Comparison of ENCODE assay signal across 10 cellular contexts in the genomic region with DNA sequence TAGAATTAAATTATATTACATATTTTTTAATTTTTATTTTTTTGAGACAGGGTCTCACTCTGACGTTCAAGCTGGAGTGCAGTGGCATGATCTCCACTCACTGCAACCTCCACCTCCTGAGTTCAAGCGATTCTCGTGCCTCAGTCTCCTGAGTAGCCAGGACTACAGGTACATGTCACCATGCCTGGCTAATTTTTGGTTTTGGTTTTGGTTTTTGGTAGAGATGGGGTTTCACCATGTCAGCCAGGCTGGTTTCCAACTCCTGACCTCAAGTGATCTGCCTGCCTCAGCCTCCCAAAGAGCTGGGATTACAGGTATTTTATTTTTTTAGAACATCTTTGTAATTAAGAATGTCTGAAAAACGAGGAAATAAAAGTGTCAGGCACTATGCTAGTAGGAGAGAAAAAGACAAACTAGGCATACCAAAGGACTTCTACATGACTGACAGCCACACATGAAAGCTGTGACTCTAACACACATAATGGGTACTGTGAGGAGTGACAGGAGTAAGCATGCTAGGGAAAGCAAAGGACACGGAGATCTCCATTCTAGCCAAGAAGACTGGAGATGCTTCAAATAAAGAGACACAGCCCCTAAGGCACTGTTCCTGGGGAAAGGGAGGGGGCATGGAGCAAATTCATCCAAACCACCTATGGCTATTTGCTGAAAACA. TPM values are rescaled to one million over a fixed set of nuclear protein-coding genes. Genes with fewer than 3 reads are reported as not detected.
A peak's percentile ranks its signal among the peaks of the same experiment; 100 is the strongest.
DNase-seq lines count a peak whose midpoint lies in the region; ATAC-seq and TF ChIP-seq lines count a peak whose summit lies in the region.
"Had no signal": no experiment of that assay in that cellular context is flagged by ENCODE, and none has a peak within 500 bp of the region (broad histone marks: within the 10 kb centered on the region; RNA-seq: fewer than 3 reads in every experiment).

No MANE protein-coding gene starts in this region.

- peaks cover 3% of the 10 kb centered on the region; the same call in 1 of the 2 replicates for H3F3A ChIP-seq in OCI-LY1 (ENCODE audit: insufficient read depth, low read length)
- peaks cover 18% of the 10 kb centered on the region for H3F3A ChIP-seq in SK-N-SH (replicated peaks; ENCODE audit: insufficient read depth)

- no peak overlapping the region for H2AFZ ChIP-seq in OCI-LY1 (ENCODE audit: low read length)
- H2AFZ ChIP-seq in SK-N-SH (ENCODE audit: low read depth) = no peak overlapping the region

- peaks cover 43 to 82% of the 10 kb centered on the region in 2 donors for H3K4me1 Mint-ChIP-seq in effector memory CD8-positive, alpha-beta T cell (ENCODE audit: low read depth in 2 of 2)

- POLR2A ChIA-PET in SK-N-SH (lab: Yijun Ruan, JAX) = interaction anchor here (1.3 kb wide), 1 partner anchor 8 kb away, joined by 3 read pairs; a partner anchor contains a TSS

- CTCF ChIA-PET in SK-N-SH (lab: Yijun Ruan, JAX) = interaction anchor here (1.1 to 1.9 kb wide), 2 partner anchors 20 to 88 kb away, joined by 4 to 7 read pairs; a partner anchor contains a TSS

- no peaks in the 10 kb centered on the region for H3K9me3 ChIP-seq in OCI-LY1 (ENCODE audit: low read length)
- no peaks in the 10 kb centered on the region for H3K9me3 ChIP-seq in transverse colon
- 0 out of 2 replicates have a peak, but pooled peaks cover 2% of the 10 kb centered on the region for H3K9me3 ChIP-seq in SK-N-SH

- no peak for TF ChIP-seq CTCF in OCI-LY1 (IDR thresholded peaks at IDR 0.05; ENCODE audit: low read length)
- no peak for TF ChIP-seq CTCF in transverse colon (IDR thresholded peaks at IDR 0.05)
- no peak for TF ChIP-seq CTCF in SK-N-SH (IDR thresholded peaks at IDR 0.05)

- H3K27ac ChIP-seq in OCI-LY1 (ENCODE audit: low read depth, low read length, poor library complexity, severe bottlenecking) (peak overlapping the region; percentile 65), transverse colon (peak overlapping the region; percentile 68 to 75 (median 70)), SK-N-SH (ENCODE audit: low read depth in 2 of 2, low read length in 1 of 2) (no peak overlapping the region)
- H3K27ac ChIP-seq: cardiac muscle cell, VCaP had no signal

- H3K27me3 Mint-ChIP-seq in effector memory CD8-positive, alpha-beta T cell = no peaks in the 10 kb centered on the region

- peaks cover 68% of the 10 kb centered on the region for H3K36me3 Mint-ChIP-seq in effector memory CD8-positive, alpha-beta T cell (ENCODE audit: insufficient read depth)

- intact Hi-C loops in transverse colon (cut with DNase I; ENCODE audit: low total_unique reads) = no loop called here

- H3K4me1 ChIP-seq in OCI-LY1 (ENCODE audit: insufficient read depth, low read length, severe bottlenecking) = peaks cover 95% of the 10 kb centered on the region
- peaks cover 12 to 93% (median 37%) of the 10 kb centered on the region in 4 donors for H3K4me1 ChIP-seq in transverse colon
- peaks cover 2 to 5% of the 10 kb centered on the region in 2 experiments; a peak in 2 of 4 replicates for H3K4me1 ChIP-seq in SK-N-SH (ENCODE audit: control insufficient read depth in 1 of 2, insufficient read depth in 2 of 2, low read depth in 1 of 2, low read length in 1 of 2)

- H3K9ac ChIP-seq in OCI-LY1 (ENCODE audit: low read length) (peak overlapping the region; percentile 19; the same call in 1 of the 2 replicates), SK-N-SH (no peak overlapping the region)

- H3K79me2 ChIP-seq in OCI-LY1 (ENCODE audit: insufficient read depth, low read length) = peaks cover 93% of the 10 kb centered on the region
- H3K79me2 ChIP-seq in SK-N-SH (ENCODE audit: insufficient read depth) = peaks cover 100% of the 10 kb centered on the region

- ATAC-seq in effector memory CD8-positive, alpha-beta T cell (replicated peaks) = peak; percentile 65
- ATAC-seq in GM21360 (IDR thresholded peaks at IDR 0.05; ENCODE audit: unreplicated experiment) = no peak

- peak; percentile 21 for DNase-seq in activated naive CD4-positive, alpha-beta T cell treated with Interleukin-2 at 50 U/mL for 16 hours
- no peak for DNase-seq in activated naive CD4-positive, alpha-beta T cell (lab: John Stamatoyannopoulos, UW)
- no peak for DNase-seq in effector memory CD8-positive, alpha-beta T cell
- DNase-seq in transverse colon (no peak), NCI-H1930 (lab: John Stamatoyannopoulos, UW) (no peak), SK-N-SH (no peak)

- H3K27ac Mint-ChIP-seq in effector memory CD8-positive, alpha-beta T cell = peak overlapping the region; percentile 81 to 92

- TF ChIP-seq POLR2A in transverse colon (IDR thresholded peaks at IDR 0.05) = no peak

- H3K9me3 Mint-ChIP-seq in effector memory CD8-positive, alpha-beta T cell = no peaks in the 10 kb centered on the region

- TF ChIP-seq RAD21 in SK-N-SH (IDR thresholded peaks at IDR 0.05; ENCODE audit: low read length) = no peak

- in situ Hi-C loops in transverse colon (cut with MboI; ENCODE audit: low pct_ligation_motif_present in 1 of 4, low pct_unique_long_range_greater_than_20kb in 1 of 4, low sequenced_read_pairs in 3 of 4) = no loop called here

- no peaks in the 10 kb centered on the region for H3K9me2 ChIP-seq in OCI-LY1 (ENCODE audit: low read depth, low read length)
- no peaks in the 10 kb centered on the region for H3K9me2 ChIP-seq in SK-N-SH

- H3K27me3 ChIP-seq in OCI-LY1 (ENCODE audit: insufficient read depth, low read length) (no peaks in the 10 kb centered on the region), transverse colon (no peaks in the 10 kb centered on the region), SK-N-SH (ENCODE audit: insufficient read depth) (no peaks in the 10 kb centered on the region)
- H3K27me3 ChIP-seq: cardiac muscle cell had no signal

- peak overlapping the region; percentile 49 for H3K4me2 ChIP-seq in OCI-LY1 (ENCODE audit: low read length)
- no peak overlapping the region for H3K4me2 ChIP-seq in SK-N-SH

- peak overlapping the region; percentile 48 to 73 for H3K4me3 Mint-ChIP-seq in effector memory CD8-positive, alpha-beta T cell

- 57 to 68% methylated on average over 3 to 5 of the region's 5 CpGs for WGBS in transverse colon (ENCODE audit: low coverage in 1 of 2), 2 donors
- 77% methylated on average over 5 of the region's 5 CpGs for WGBS in SK-N-SH (ENCODE audit: low lambda C conversion rate)

- no peak for TF ChIP-seq EP300 in transverse colon (IDR thresholded peaks at IDR 0.05; ENCODE audit: low read depth)
- TF ChIP-seq EP300 in SK-N-SH (IDR thresholded peaks at IDR 0.05; ENCODE audit: borderline replicate concordance in 1 of 2, low read depth in 1 of 2, low read length in 1 of 2) = no peak

- peaks cover 94% of the 10 kb centered on the region for H3K36me3 ChIP-seq in OCI-LY1 (ENCODE audit: insufficient read depth, low read length)
- peaks cover 0 to 13% (median 5%) of the 10 kb centered on the region in 4 donors for H3K36me3 ChIP-seq in transverse colon
- peaks cover 47 to 83% of the 10 kb centered on the region in 2 experiments for H3K36me3 ChIP-seq in SK-N-SH (replicated peaks in 1 of 2; ENCODE audit: control insufficient read depth in 1 of 2, insufficient read depth in 2 of 2, low read length in 1 of 2)

- H3K4me3 ChIP-seq in OCI-LY1 (ENCODE audit: low read depth, low read length, poor library complexity, severe bottlenecking) (peak overlapping the region; percentile 16), transverse colon (peak overlapping the region in 1 of 4 donors; percentile 6), SK-N-SH (ENCODE audit: low read depth in 2 of 2, low read length in 1 of 2) (no peak overlapping the region)
- H3K4me3 ChIP-seq: cardiac muscle cell had no signal

- H4K20me1 ChIP-seq in OCI-LY1 (ENCODE audit: insufficient read depth, low read length) (no peaks in the 10 kb centered on the region), SK-N-SH (ENCODE audit: insufficient read depth) (peaks cover 66% of the 10 kb centered on the region)

TF ChIP-seq in SK-N-SH, 30 proteins besides CTCF, POLR2A, EP300 and RAD21 (continues in another document):
- TF ChIP-seq JUND (IDR thresholded peaks at IDR 0.05) (no peak), SMC3 (IDR thresholded peaks at IDR 0.05; ENCODE audit: low read depth, low read length) (no peak), NFIC (IDR thresholded peaks at IDR 0.05; ENCODE audit: borderline replicate concordance) (no peak), MEF2A (IDR thresholded peaks at IDR 0.05; ENCODE audit: borderline replicate concordance, low read depth) (no peak), RCOR1 (IDR thresholded peaks at IDR 0.05; ENCODE audit: low read length) (no peak), RFX5 (IDR thresholded peaks at IDR 0.05; ENCODE audit: low read length) (no peak), POLR2AphosphoS5 (IDR thresholded peaks at IDR 0.05; ENCODE audit: low read depth, low read length) (no peak), FOXM1 (IDR thresholded peaks at IDR 0.05; ENCODE audit: low read depth) (no peak), TCF12 (IDR thresholded peaks at IDR 0.05) (no peak), EZH2phosphoT487 (IDR thresholded peaks at IDR 0.05; ENCODE audit: borderline replicate concordance, low read depth) (no peak)
- TF ChIP-seq, protein P1, sequence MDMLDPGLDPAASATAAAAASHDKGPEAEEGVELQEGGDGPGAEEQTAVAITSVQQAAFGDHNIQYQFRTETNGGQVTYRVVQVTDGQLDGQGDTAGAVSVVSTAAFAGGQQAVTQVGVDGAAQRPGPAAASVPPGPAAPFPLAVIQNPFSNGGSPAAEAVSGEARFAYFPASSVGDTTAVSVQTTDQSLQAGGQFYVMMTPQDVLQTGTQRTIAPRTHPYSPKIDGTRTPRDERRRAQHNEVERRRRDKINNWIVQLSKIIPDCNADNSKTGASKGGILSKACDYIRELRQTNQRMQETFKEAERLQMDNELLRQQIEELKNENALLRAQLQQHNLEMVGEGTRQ (IDR thresholded peaks at IDR 0.05; ENCODE audit: borderline replicate concordance, low read depth, low read length) = no peak
- TF ChIP-seq, protein P2, sequence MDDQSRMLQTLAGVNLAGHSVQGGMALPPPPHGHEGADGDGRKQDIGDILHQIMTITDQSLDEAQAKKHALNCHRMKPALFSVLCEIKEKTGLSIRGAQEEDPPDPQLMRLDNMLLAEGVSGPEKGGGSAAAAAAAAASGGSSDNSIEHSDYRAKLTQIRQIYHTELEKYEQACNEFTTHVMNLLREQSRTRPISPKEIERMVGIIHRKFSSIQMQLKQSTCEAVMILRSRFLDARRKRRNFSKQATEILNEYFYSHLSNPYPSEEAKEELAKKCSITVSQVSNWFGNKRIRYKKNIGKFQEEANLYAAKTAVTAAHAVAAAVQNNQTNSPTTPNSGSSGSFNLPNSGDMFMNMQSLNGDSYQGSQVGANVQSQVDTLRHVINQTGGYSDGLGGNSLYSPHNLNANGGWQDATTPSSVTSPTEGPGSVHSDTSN (IDR thresholded peaks at IDR 0.05) = no peak

RNA-seq across cellular contexts. Expression of a gene that starts 7.3 kb away (rescaled TPM):
- total RNA-seq in transverse colon = 10 to 100 TPM; 37.8 to 89.4 (median 76.4) TPM
- polyA plus RNA-seq in SK-N-SH (2012; rRNA removed) = 14.5 and 19.0 TPM in 2 replicates
- polyA plus RNA-seq in SK-N-SH (2012; cell fraction: cytosol; rRNA removed) = 23.4 and 24.8 TPM in 2 replicates
- polyA plus RNA-seq in SK-N-SH (2012; cell fraction: nucleus; rRNA removed) = 6.3 and 13.2 TPM in 2 replicates

Comparison
In these comparisons a context has a peak if more than half of its experiments do, and no peak if none do; other contexts are left out.
1. H3K27ac ChIP-seq: peak in OCI-LY1 (single experiment) and transverse colon (4 of 4); none in SK-N-SH (0 of 2).